ENCODE assay signal across 28 cellular contexts in genomic region chr20:50933589-50933988, GRCh38. TPM values are rescaled to one million over a fixed set of nuclear protein-coding genes. Genes with fewer than 3 reads are reported as not detected.
DNase-seq lines count a peak whose midpoint lies in the region; ATAC-seq and TF ChIP-seq lines count a peak whose summit lies in the region.
"Had no signal": no experiment of that assay in that cellular context is flagged by ENCODE, and none has a peak within 500 bp of the region (broad histone marks: within the 10 kb centered on the region; RNA-seq: fewer than 3 reads in every experiment).

No MANE protein-coding gene starts in this region.

- H3K27me3 Mint-ChIP-seq in HFFc6 (ENCODE audit: insufficient read depth): no peaks in the 10 kb centered on the region; the same call in none of the 2 replicates
- H3K27me3 Mint-ChIP-seq in naive thymus-derived CD8-positive, alpha-beta T cell: no peaks in the 10 kb centered on the region
- H3K27me3 Mint-ChIP-seq in activated T-helper 17 cell treated with anti-CD3 and anti-CD28 coated beads, Interleukin-2, amount 50 U/mL, for 72 hours: no peaks in the 10 kb centered on the region
- H3K27me3 Mint-ChIP-seq: activated naive CD8-positive, alpha-beta T cell had no signal

- H3K27ac ChIP-seq in SK-N-SH (ENCODE audit: low read depth in 2 of 2, low read length in 1 of 2): peak overlapping the region; percentile 93 to 99; a peak in 2 of 4 replicates
- H3K27ac ChIP-seq: coronary artery, spleen, thyroid gland, VCaP had no signal

- H3K4me2 ChIP-seq in SK-N-SH: no peak overlapping the region

- peaks cover 42% of the 10 kb centered on the region for H3K4me1 Mint-ChIP-seq in HFFc6 (ENCODE audit: low read depth)
- H3K4me1 Mint-ChIP-seq in naive thymus-derived CD8-positive, alpha-beta T cell: peaks cover 11 to 23% (median 19%) of the 10 kb centered on the region in 4 donors
- peaks cover 13% of the 10 kb centered on the region for H3K4me1 Mint-ChIP-seq in activated T-helper 17 cell treated with anti-CD3 and anti-CD28 coated beads, Interleukin-2, amount 50 U/mL, for 72 hours

- peak overlapping the region; percentile 86 for H3K27ac Mint-ChIP-seq in HFFc6
- H3K27ac Mint-ChIP-seq in naive thymus-derived CD8-positive, alpha-beta T cell: peak overlapping the region in 7 of 10 donors; percentile 24 to 96 (median 37)
- no peak overlapping the region for H3K27ac Mint-ChIP-seq in activated T-helper 17 cell treated with anti-CD3 and anti-CD28 coated beads, Interleukin-2, amount 50 U/mL, for 72 hours
- H3K27ac Mint-ChIP-seq: T-helper 2 cell treated with Interferon-gamma antibody and Interleukin-4, amounts not matched to agents 5 μg/mL and 100 μg/mL, for 36 hours had no signal

- peaks cover 20% of the 10 kb centered on the region for H3K79me2 ChIP-seq in SK-N-SH (ENCODE audit: insufficient read depth)

- WGBS in SK-N-SH (ENCODE audit: low lambda C conversion rate): 100% methylated on average over 1 of the region's 1 CpG

- H3K9ac ChIP-seq in SK-N-SH: no peak overlapping the region
- H3K9ac ChIP-seq in adipocyte (ENCODE audit: low read length): peak overlapping the region; percentile 10

- POLR2A ChIA-PET in SK-N-SH (lab: Yijun Ruan, JAX): no interaction called here
- POLR2A ChIA-PET in naive thymus-derived CD8-positive, alpha-beta T cell (lab: Charles Lee): interaction anchor here (5.3 to 10.8 kb wide), 2 partner anchors 25 to 141 kb away, joined by 107 to 272 read pairs; partner anchors contain the start of genes BCAS4, DPM1 and MOCS3

- no peak overlapping the region for H3K4me3 Mint-ChIP-seq in HFFc6
- no peak overlapping the region for H3K4me3 Mint-ChIP-seq in naive thymus-derived CD8-positive, alpha-beta T cell
- no peak overlapping the region for H3K4me3 Mint-ChIP-seq in activated T-helper 17 cell treated with anti-CD3 and anti-CD28 coated beads, Interleukin-2, amount 50 U/mL, for 72 hours
- H3K4me3 Mint-ChIP-seq: activated naive CD8-positive, alpha-beta T cell; activated T-cell treated with anti-CD3 and anti-CD28 coated beads, Interleukin-2, amount 50 U/mL, for 4 hours; T-helper 2 cell treated with Interferon-gamma antibody and Interleukin-4, amounts not matched to agents 5 μg/mL and 100 μg/mL, for 36 hours had no signal

- H3K9me3 ChIP-seq in SK-N-SH: no peaks in the 10 kb centered on the region
- H3K9me3 ChIP-seq in adipocyte (ENCODE audit: control insufficient read depth, low read length): no peaks in the 10 kb centered on the region
- H3K9me3 ChIP-seq: HAP-1, spleen, thyroid gland had no signal

- peaks cover 57% of the 10 kb centered on the region for H3F3A ChIP-seq in SK-N-SH (replicated peaks; ENCODE audit: insufficient read depth)

- H3K36me3 Mint-ChIP-seq in HFFc6 (ENCODE audit: low read depth): peaks cover 24% of the 10 kb centered on the region
- H3K36me3 Mint-ChIP-seq in naive thymus-derived CD8-positive, alpha-beta T cell: peaks cover 0 to 50% (median 5%) of the 10 kb centered on the region in 3 donors
- peaks cover 93% of the 10 kb centered on the region for H3K36me3 Mint-ChIP-seq in activated T-helper 17 cell treated with anti-CD3 and anti-CD28 coated beads, Interleukin-2, amount 50 U/mL, for 72 hours (ENCODE audit: low read depth)

- no peak overlapping the region for H3K4me3 ChIP-seq in SK-N-SH (ENCODE audit: low read depth in 2 of 2, low read length in 1 of 2)
- no peak overlapping the region for H3K4me3 ChIP-seq in adipocyte (ENCODE audit: low read length)
- H3K4me3 ChIP-seq: coronary artery, HAP-1, lung, spleen, thyroid gland had no signal

- DNase-seq in SK-N-SH: no peak
- no peak for DNase-seq in HFFc6
- no peak for DNase-seq in adipocyte (ENCODE audit: low read depth)
- no peak for DNase-seq in naive thymus-derived CD8-positive, alpha-beta T cell
- DNase-seq in NCI-H226: no peak
- DNase-seq: activated CD4-positive, alpha-beta T cell treated with anti-CD3 and anti-CD28 coated beads, Interleukin-2, amount 50 U/mL, for 48 hours; activated T-cell treated with anti-CD3 and anti-CD28 coated beads, Interleukin-2, amount 50 U/mL, for 4 hours; AML-193; GF-D8; Kasumi-1; NCI-H1092; NCI-H187 treated with DMSO at 0.1 percent for 48 hours; NCI-H345; nucleus accumbens; retina; spleen; stimulated activated CD4-positive, alpha-beta T cell treated with anti-CD3 and anti-CD28 coated beads, Interleukin-4, amount 100 ng/mL, for 1 hour; stimulated activated naive CD8-positive, alpha-beta T cell treated with anti-CD3 and anti-CD28 coated beads, Interleukin-15, Interleukin-2, amounts not matched to agents 100 U/mL and 50 U/mL, for 24 hours; thyroid gland had no signal

- H3K27me3 ChIP-seq in SK-N-SH (ENCODE audit: insufficient read depth) (no peaks in the 10 kb centered on the region), adipocyte (replicated peaks; ENCODE audit: control insufficient read depth, insufficient read depth, low read length) (no peaks in the 10 kb centered on the region)
- H3K27me3 ChIP-seq: spleen, thyroid gland had no signal

- no peak for TF ChIP-seq EP300 in SK-N-SH (IDR thresholded peaks at IDR 0.05; ENCODE audit: borderline replicate concordance in 1 of 2, low read depth in 1 of 2, low read length in 1 of 2)

- peaks cover 13 to 22% of the 10 kb centered on the region in 2 experiments for H3K4me1 ChIP-seq in SK-N-SH (ENCODE audit: control insufficient read depth in 1 of 2, insufficient read depth in 2 of 2, low read depth in 1 of 2, low read length in 1 of 2)
- peaks cover 15% of the 10 kb centered on the region for H3K4me1 ChIP-seq in adipocyte (ENCODE audit: control insufficient read depth, insufficient read depth, low read length)

- H4K20me1 ChIP-seq in SK-N-SH (ENCODE audit: insufficient read depth): peaks cover 7% of the 10 kb centered on the region

- H3K36me3 ChIP-seq in SK-N-SH (replicated peaks in 1 of 2; ENCODE audit: control insufficient read depth in 1 of 2, insufficient read depth in 2 of 2, low read length in 1 of 2): peaks cover 50 to 56% of the 10 kb centered on the region in 2 experiments
- peaks cover 59% of the 10 kb centered on the region for H3K36me3 ChIP-seq in adipocyte (ENCODE audit: control insufficient read depth, insufficient read depth, low read length, severe bottlenecking)

- no peak for TF ChIP-seq RAD21 in SK-N-SH (IDR thresholded peaks at IDR 0.05; ENCODE audit: low read length)

- no peaks in the 10 kb centered on the region for H3K9me2 ChIP-seq in SK-N-SH

- CTCF ChIA-PET in SK-N-SH (lab: Yijun Ruan, JAX): interaction anchor here (1.1 to 16.1 kb wide), 3 partner anchors 11 to 142 kb away, joined by 3 to 340 read pairs (median 4); partner anchors contain the start of gene BCAS4

- TF ChIP-seq CTCF in SK-N-SH (IDR thresholded peaks at IDR 0.05) (no peak), HFFc6 (IDR thresholded peaks at IDR 0.05) (0 out of 2 replicates have a peak, but pooled peaks have one; percentile 5)

- H3K9me3 Mint-ChIP-seq in HFFc6: no peaks in the 10 kb centered on the region
- H3K9me3 Mint-ChIP-seq in naive thymus-derived CD8-positive, alpha-beta T cell: no peaks in the 10 kb centered on the region
- H3K9me3 Mint-ChIP-seq in activated T-helper 17 cell treated with anti-CD3 and anti-CD28 coated beads, Interleukin-2, amount 50 U/mL, for 72 hours: no peaks in the 10 kb centered on the region
- H3K9me3 Mint-ChIP-seq: activated T-cell treated with anti-CD3 and anti-CD28 coated beads, Interleukin-2, amount 50 U/mL, for 4 hours; T-helper 2 cell treated with Interferon-gamma antibody and Interleukin-4, amounts not matched to agents 5 μg/mL and 100 μg/mL, for 36 hours had no signal

- ATAC-seq in SK-N-SH treated with all-trans-retinoic acid at 6 μM for 48 hours (no peak), HG03025 (IDR thresholded peaks at IDR 0.05; ENCODE audit: low FRiP score, unreplicated experiment) (no peak)
- no peak for ATAC-seq in naive thymus-derived CD8-positive, alpha-beta T cell
- no peak for ATAC-seq in activated T-helper 17 cell treated with anti-CD3 and anti-CD28 coated beads, Interleukin-2, amount 50 U/mL, for 72 hours (replicated peaks)
- ATAC-seq: activated T-cell treated with anti-CD3 and anti-CD28 coated beads, Interleukin-2, amount 50 U/mL, for 4 hours; stimulated activated naive CD8-positive, alpha-beta T cell treated with anti-CD3 and anti-CD28 coated beads, Interleukin-15, Interleukin-2, amounts not matched to agents 100 U/mL and 50 U/mL, for 24 hours had no signal

- no peak overlapping the region for H2AFZ ChIP-seq in SK-N-SH (ENCODE audit: low read depth)

TF ChIP-seq in SK-N-SH, 30 proteins besides CTCF, POLR2A, EP300 and RAD21 (continues in another document):
- TF ChIP-seq POLR2AphosphoS5 (IDR thresholded peaks at IDR 0.05; ENCODE audit: low read depth, low read length): no peak
- no peak for TF ChIP-seq TAF1 (IDR thresholded peaks at IDR 0.05; ENCODE audit: borderline replicate concordance, low read depth, low read length)

RNA-seq across cellular contexts. Expression of gene ADNP, which starts 2.4 kb away (rescaled TPM):
- polyA plus RNA-seq in SK-N-SH (2012; rRNA removed): 13.3 TPM in 2 replicates
- 21.5 and 22.5 TPM in 2 replicates for polyA plus RNA-seq in SK-N-SH (2012; cell fraction: cytosol; rRNA removed)
- polyA plus RNA-seq in SK-N-SH (2012; cell fraction: nucleus; rRNA removed): 27.6 and 49.7 TPM in 2 replicates
- total RNA-seq in HFFc6 (2021; fragmentation: NEBNext Ultra II Directional; extraction: Animal tissue kit (Norgen Biotek cat#: 25700)): 10 to 100 TPM; 56.5 to 68.8 (median 57.3) TPM
- 10 to 100 TPM; 73.4 to 73.8 TPM for total RNA-seq in naive thymus-derived CD8-positive, alpha-beta T cell
- 10 to 100 TPM in 1 of 3 donors, 1 to 10 TPM in 2; 6.3 to 10.9 (median 8.2) TPM for polyA plus RNA-seq in naive thymus-derived CD8-positive, alpha-beta T cell
- 10 to 100 TPM; 57.9 to 75.4 TPM for total RNA-seq in activated T-helper 17 cell treated with anti-CD3 and anti-CD28 coated beads, Interleukin-2, amount 50 U/mL, for 72 hours

RNA-seq across cellular contexts. Expression of gene DPM1, which starts 24.7 kb away (rescaled TPM):
- polyA plus RNA-seq in SK-N-SH (2012; rRNA removed): 72.1 and 109 TPM in 2 replicates
- 119 and 126 TPM in 2 replicates for polyA plus RNA-seq in SK-N-SH (2012; cell fraction: cytosol; rRNA removed)
- 26.5 and 45.0 TPM in 2 replicates for polyA plus RNA-seq in SK-N-SH (2012; cell fraction: nucleus; rRNA removed)
- 10 to 100 TPM; 51.8 to 59.9 (median 57.4) TPM for total RNA-seq in HFFc6 (2021; fragmentation: NEBNext Ultra II Directional; extraction: Animal tissue kit (Norgen Biotek cat#: 25700))
- total RNA-seq in naive thymus-derived CD8-positive, alpha-beta T cell: 10 to 100 TPM; 45.4 to 46.6 TPM
- 10 to 100 TPM; 65.0 to 79.8 (median 75.3) TPM for polyA plus RNA-seq in naive thymus-derived CD8-positive, alpha-beta T cell
- total RNA-seq in activated T-helper 17 cell treated with anti-CD3 and anti-CD28 coated beads, Interleukin-2, amount 50 U/mL, for 72 hours: 10 to 100 TPM; 43.0 to 57.4 TPM

RNA-seq across cellular contexts. Expression of gene MOCS3, which starts 25.0 kb away (rescaled TPM):
- polyA plus RNA-seq in SK-N-SH (2012; rRNA removed): 4.0 and 4.4 TPM in 2 replicates
- polyA plus RNA-seq in SK-N-SH (2012; cell fraction: cytosol; rRNA removed): 3.0 and 3.9 TPM in 2 replicates
- polyA plus RNA-seq in SK-N-SH (2012; cell fraction: nucleus; rRNA removed): 1.9 and 2.6 TPM in 2 replicates
- total RNA-seq in HFFc6 (2021; fragmentation: NEBNext Ultra II Directional; extraction: Animal tissue kit (Norgen Biotek cat#: 25700)): 1 to 10 TPM; 5.0 to 6.1 (median 5.4) TPM
- 1 to 10 TPM; 8.4 to 8.8 TPM for total RNA-seq in naive thymus-derived CD8-positive, alpha-beta T cell
- 1 to 10 TPM; 3.5 to 4.8 (median 4.6) TPM for polyA plus RNA-seq in naive thymus-derived CD8-positive, alpha-beta T cell
- 1 to 10 TPM; 3.0 to 5.4 TPM for total RNA-seq in activated T-helper 17 cell treated with anti-CD3 and anti-CD28 coated beads, Interleukin-2, amount 50 U/mL, for 72 hours
